29 cellular contexts compared by ENCODE assay signal in genomic region chr1:201329801-201330200, GRCh38. TPM values are rescaled to one million over a fixed set of nuclear protein-coding genes. Genes with fewer than 3 reads are reported as not detected.
DNase-seq lines count a peak whose midpoint lies in the region; ATAC-seq and TF ChIP-seq lines count a peak whose summit lies in the region.
"Had no signal": no experiment of that assay in that cellular context is flagged by ENCODE, and none has a peak within 500 bp of the region (broad histone marks: within the 10 kb centered on the region; RNA-seq: fewer than 3 reads in every experiment).

No MANE protein-coding gene starts in this region.

- intact Hi-C loops in heart left ventricle (cut with DNase I), result no loop called here
- intact Hi-C loops in OCI-LY7 (cut with micrococcal nuclease; ENCODE audit: unreplicated experiment), result no loop called here

- no peak overlapping the region for H3K23ac ChIP-seq in mesendoderm (ENCODE audit: low read length)

- POLR2A ChIA-PET in SK-N-SH (lab: Yijun Ruan, JAX) (no interaction called here), OCI-LY7 (lab: Charles Lee) (interaction anchor here (0.5 to 0.7 kb wide), 2 partner anchors 76 to 318 kb away, joined by 3 to 4 read pairs; no protein-coding TSS in a partner anchor)

- no peak for TF ChIP-seq CTCF in SK-N-SH (IDR thresholded peaks at IDR 0.05)
- TF ChIP-seq CTCF in heart left ventricle (IDR thresholded peaks at IDR 0.05), result no peak
- no peak for TF ChIP-seq CTCF in OCI-LY7 (conservative IDR thresholded peaks at IDR 0.05; ENCODE audit: low read length)

- H3K4me2 ChIP-seq in SK-N-SH (0 out of 2 replicates have a peak overlapping the region, but pooled peaks have one; percentile 42), mesendoderm (ENCODE audit: low read length) (no peak overlapping the region), OCI-LY7 (ENCODE audit: low read length) (no peak overlapping the region)

- no peak overlapping the region for H2BK15ac ChIP-seq in mesendoderm (replicated peaks; ENCODE audit: low read depth)

- H2AFZ ChIP-seq in SK-N-SH (ENCODE audit: low read depth) (no peak overlapping the region), OCI-LY7 (ENCODE audit: low read length) (no peak overlapping the region)

- no peak overlapping the region for H2AK5ac ChIP-seq in mesendoderm (ENCODE audit: low read length)

- no peak overlapping the region for H2BK120ac ChIP-seq in mesendoderm (ENCODE audit: low read depth, low read length)

- no peaks in the 10 kb centered on the region for H3K79me2 ChIP-seq in SK-N-SH (ENCODE audit: insufficient read depth)
- no peaks in the 10 kb centered on the region for H3K79me2 ChIP-seq in mesendoderm (ENCODE audit: control insufficient read depth, insufficient read depth, low read length)
- H3K79me2 ChIP-seq in OCI-LY7 (ENCODE audit: insufficient read depth, low read depth, low read length), result no peaks in the 10 kb centered on the region

- no peaks in the 10 kb centered on the region for H3K9me3 ChIP-seq in SK-N-SH
- no peaks in the 10 kb centered on the region for H3K9me3 ChIP-seq in heart left ventricle
- H3K9me3 ChIP-seq in OCI-LY7 (ENCODE audit: low read length), result no peaks in the 10 kb centered on the region
- H3K9me3 ChIP-seq: ascending aorta, prostate gland, SJSA1, suprapubic skin had no signal

- H3K4me1 ChIP-seq in SK-N-SH (ENCODE audit: control insufficient read depth in 1 of 2, insufficient read depth in 2 of 2, low read depth in 1 of 2, low read length in 1 of 2) (peaks cover 0 to 9% of the 10 kb centered on the region in 2 experiments; a peak in 2 of 4 replicates), heart left ventricle (peaks cover 0 to 27% (median 0%) of the 10 kb centered on the region in 12 donors), mesendoderm (ENCODE audit: control insufficient read depth, low read depth, low read length) (no peaks in the 10 kb centered on the region), OCI-LY7 (ENCODE audit: insufficient read depth, low read length, poor library complexity, severe bottlenecking) (no peaks in the 10 kb centered on the region)
- H3K4me1 ChIP-seq: ascending aorta, prostate gland, SJSA1 had no signal

- no peaks in the 10 kb centered on the region for H3K36me3 ChIP-seq in SK-N-SH (replicated peaks in 1 of 2; ENCODE audit: control insufficient read depth in 1 of 2, insufficient read depth in 2 of 2, low read length in 1 of 2)
- H3K36me3 ChIP-seq in heart left ventricle, result no peaks in the 10 kb centered on the region
- no peaks in the 10 kb centered on the region for H3K36me3 ChIP-seq in mesendoderm (ENCODE audit: control insufficient read depth, insufficient read depth, low read length)
- no peaks in the 10 kb centered on the region for H3K36me3 ChIP-seq in OCI-LY7 (ENCODE audit: insufficient read depth, low read length)
- H3K36me3 ChIP-seq: ascending aorta, SJSA1 had no signal

- no peaks in the 10 kb centered on the region for H3K79me1 ChIP-seq in mesendoderm (ENCODE audit: low read length)

- no peak for DNase-seq in SK-N-SH
- peak in 3 of 5 donors; percentile 29 to 52 (median 40) for DNase-seq in heart left ventricle
- no peak for DNase-seq in mesendoderm
- no peak for DNase-seq in OCI-LY7 (ENCODE audit: low spot score)
- no peak for DNase-seq in NCI-H2196 treated with DMSO at 0.1 percent for 48 hours (lab: John Stamatoyannopoulos, UW; ENCODE audit: unreplicated experiment)
- DNase-seq: activated CD4-positive, alpha-beta T cell treated with anti-CD3 and anti-CD28 coated beads, Interleukin-2, amount 10 ng/mL, durations not matched to agents 7 days and 5 days; activated effector memory CD4-positive, alpha-beta T cell treated with Interleukin-2 at 50 U/mL for 16 hours; activated T-cell treated with anti-CD3 and anti-CD28 coated beads, Interleukin-2, amount 50 U/mL, for 1 hour; effector memory CD4-positive, alpha-beta T cell; foreskin melanocyte; hypothalamus; NCI-H1092; NCI-H1694; NCI-H82; stimulated activated naive B cell treated with anti-CD40 and anti-IgM and Interleukin-4, amounts not matched to agents 10 μg/mL and 1 μg/mL and 100 μg/mL, for 72 hours; T-helper 1 cell had no signal

- no peak overlapping the region for H4K5ac ChIP-seq in mesendoderm (ENCODE audit: low read length)

- no peaks in the 10 kb centered on the region for H3K9me2 ChIP-seq in SK-N-SH
- no peaks in the 10 kb centered on the region for H3K9me2 ChIP-seq in OCI-LY7 (ENCODE audit: insufficient read depth, low read length)

- no peak overlapping the region for H3K18ac ChIP-seq in mesendoderm (ENCODE audit: low read length)

- H3K27ac ChIP-seq in SK-N-SH (ENCODE audit: low read depth in 2 of 2, low read length in 1 of 2) (no peak overlapping the region), heart left ventricle (peak overlapping the region in 3 of 12 donors; percentile 12 to 62 (median 44)), mesendoderm (ENCODE audit: low read depth, low read length) (no peak overlapping the region), OCI-LY7 (ENCODE audit: low read depth, low read length, poor library complexity, severe bottlenecking) (no peak overlapping the region)
- H3K27ac ChIP-seq: 22Rv1, ascending aorta, coronary artery, prostate gland, SJSA1, suprapubic skin had no signal

- CTCF ChIA-PET in SK-N-SH (lab: Yijun Ruan, JAX) (interaction anchor here (2.2 to 2.5 kb wide), 2 partner anchors 32 to 75 kb away, joined by 7 to 8 read pairs; no protein-coding TSS in a partner anchor), OCI-LY7 (lab: Charles Lee; ENCODE audit: unreplicated experiment) (no interaction called here)

- H3K56ac ChIP-seq in mesendoderm (ENCODE audit: low read length), result peak overlapping the region; percentile 42

- 67% methylated on average over 4 of the region's 4 CpGs for WGBS in SK-N-SH (ENCODE audit: low lambda C conversion rate)
- WGBS in heart left ventricle, 4 donors, result 63 to 88% (median 68%) methylated on average over 4 of the region's 4 CpGs
- no CpG with 5 or more reads among the region's 4 CpGs for WGBS in mesendoderm (ENCODE audit: extremely low coverage, insufficient coverage, low lambda C conversion rate)

- no peak overlapping the region for H4K8ac ChIP-seq in mesendoderm (ENCODE audit: low read depth, low read length)

- H3K9ac ChIP-seq in SK-N-SH (no peak overlapping the region), mesendoderm (ENCODE audit: low read length) (no peak overlapping the region)

- ATAC-seq in SK-N-SH treated with all-trans-retinoic acid at 6 μM for 48 hours (no peak; the same call in 2 of the 3 replicates), heart left ventricle (peak; percentile 42 to 82 (median 62)), HG02973 (IDR thresholded peaks at IDR 0.05; ENCODE audit: unreplicated experiment) (no peak), HG02840 (IDR thresholded peaks at IDR 0.05; ENCODE audit: low FRiP score, unreplicated experiment) (no peak)
- ATAC-seq: esophagus mucosa; K562; stimulated activated naive B cell treated with anti-CD40 and anti-IgM and Interleukin-4, amounts not matched to agents 10 μg/mL and 1 μg/mL and 100 μg/mL, for 72 hours; WTC11 had no signal

- no peaks in the 10 kb centered on the region for H3F3A ChIP-seq in SK-N-SH (replicated peaks; ENCODE audit: insufficient read depth)

- H2BK5ac ChIP-seq in mesendoderm (ENCODE audit: low read length), result no peak overlapping the region

- no peak for TF ChIP-seq EP300 in SK-N-SH (IDR thresholded peaks at IDR 0.05; ENCODE audit: borderline replicate concordance in 1 of 2, low read depth in 1 of 2, low read length in 1 of 2)

- H4K20me1 ChIP-seq in SK-N-SH (ENCODE audit: insufficient read depth) (no peaks in the 10 kb centered on the region), OCI-LY7 (ENCODE audit: insufficient read depth, low read length) (no peaks in the 10 kb centered on the region)

- no peak for TF ChIP-seq POLR2A in heart left ventricle (IDR thresholded peaks at IDR 0.05)

- H3K4ac ChIP-seq in mesendoderm (ENCODE audit: low read depth, low read length), result no peak overlapping the region

- H3K27me3 ChIP-seq in SK-N-SH (ENCODE audit: insufficient read depth) (no peaks in the 10 kb centered on the region), heart left ventricle (no peaks in the 10 kb centered on the region), mesendoderm (ENCODE audit: insufficient read depth, low read length, poor library complexity) (no peaks in the 10 kb centered on the region)
- H3K27me3 ChIP-seq: ascending aorta, SJSA1, suprapubic skin had no signal

- TF ChIP-seq RAD21 in SK-N-SH (IDR thresholded peaks at IDR 0.05; ENCODE audit: low read length), result no peak

- H3K4me3 ChIP-seq in SK-N-SH (ENCODE audit: low read depth in 2 of 2, low read length in 1 of 2) (no peak overlapping the region), heart left ventricle (no peak overlapping the region), mesendoderm (ENCODE audit: low read length) (no peak overlapping the region), OCI-LY7 (ENCODE audit: low read depth, low read length, poor library complexity, severe bottlenecking) (no peak overlapping the region)
- H3K4me3 ChIP-seq: ascending aorta, coronary artery, K562, prostate gland, SJSA1, suprapubic skin had no signal

- BruUV-seq in OCI-LY7 (replicated peaks; lab: Mats Ljungman, UMichigan), result no TSS peak

TF ChIP-seq in SK-N-SH, 30 proteins besides CTCF, POLR2A, EP300 and RAD21 (continues in another document):
- no peak for TF ChIP-seq TAF1 (IDR thresholded peaks at IDR 0.05; ENCODE audit: borderline replicate concordance, low read depth, low read length)
- TF ChIP-seq NFIC (IDR thresholded peaks at IDR 0.05; ENCODE audit: borderline replicate concordance), result no peak

RNA-seq across cellular contexts. Expression of gene PKP1, which starts 46.5 kb away (rescaled TPM):
- polyA plus RNA-seq in SK-N-SH (2012; rRNA removed) (not detected in 2 replicates), heart left ventricle (under 1 TPM in 1 of 2 donors, not detected in 1; 0.62 TPM)
- polyA plus RNA-seq in SK-N-SH (2012; cell fraction: cytosol; rRNA removed), result not detected in 2 replicates
- polyA plus RNA-seq in SK-N-SH (2012; cell fraction: nucleus; rRNA removed), result not detected in 2 replicates
- total RNA-seq in heart left ventricle (1 to 10 TPM in 1 of 9 donors, under 1 TPM in 6, not detected in 2; 0.09 to 1.6 (median 0.27) TPM), OCI-LY7 (2022) (not detected in 2 replicates)
- 0.58 TPM for polyA plus RNA-seq in mesendoderm (2013, experiment 1 of 2)
- 0.49 TPM for polyA plus RNA-seq in mesendoderm (2013, experiment 2 of 2)
- total RNA-seq in OCI-LY7 (2014; rRNA removed; shearing (Covaris generic)), result not detected in 2 replicates
- total RNA-seq: activated CD4-positive, alpha-beta T cell treated with anti-CD3 and anti-CD28 coated beads, Interleukin-2, amount 10 ng/mL, durations not matched to agents 7 days and 5 days; ascending aorta; K562; SJSA1 had no signal
- polyA plus RNA-seq: K562 had no signal

RNA-seq across cellular contexts. Expression of gene TNNT2, which starts 47.7 kb away (rescaled TPM):
- polyA plus RNA-seq in SK-N-SH (2012; rRNA removed), result 0.33 and 0.57 TPM in 2 replicates
- polyA plus RNA-seq in SK-N-SH (2012; cell fraction: cytosol; rRNA removed), result 0.33 and 0.38 TPM in 2 replicates
- polyA plus RNA-seq in SK-N-SH (2012; cell fraction: nucleus; rRNA removed), result 0.50 and 0.81 TPM in 2 replicates
- total RNA-seq in heart left ventricle, result 1,000 to 10,000 TPM; 5,987 to 9,948 (median 7,621) TPM
- over 10,000 TPM in 1 of 2 donors, 1,000 to 10,000 TPM in 1; 9,964 to 28,496 TPM for polyA plus RNA-seq in heart left ventricle
- 9.1 TPM for polyA plus RNA-seq in mesendoderm (2013, experiment 1 of 2)
- polyA plus RNA-seq in mesendoderm (2013, experiment 2 of 2), result 10.8 TPM
- not detected in 2 replicates for total RNA-seq in OCI-LY7 (2014; rRNA removed; shearing (Covaris generic))
- not detected in 2 replicates for total RNA-seq in OCI-LY7 (2022)
- total RNA-seq: activated CD4-positive, alpha-beta T cell treated with anti-CD3 and anti-CD28 coated beads, Interleukin-2, amount 10 ng/mL, durations not matched to agents 7 days and 5 days; ascending aorta; K562; NCI-H460; SJSA1 had no signal
- polyA plus RNA-seq: K562 had no signal

Comparison
In these comparisons a context has a peak if more than half of its experiments do, and no peak if none do; other contexts are left out.
1. DNase-seq: peak in heart left ventricle (3 of 5); none in SK-N-SH (single experiment), mesendoderm (single experiment), OCI-LY7 (single experiment) and NCI-H2196 treated with DMSO at 0.1 percent for 48 hours (single experiment).
2. ATAC-seq: peak in heart left ventricle (4 of 4); none in SK-N-SH treated with all-trans-retinoic acid at 6 μM for 48 hours (single experiment), HG02973 (single experiment) and HG02840 (single experiment).
3. RNA of gene TNNT2, which starts 47.7 kb away (total RNA-seq): 5,987 to 9,948 TPM in heart left ventricle; not detected in OCI-LY7; every median in the first group is over 1,000 times any median in the second.